In genomic region chr16:88611220-88611821, GRCh38 we compare ENCODE assay signal across 21 cellular contexts. TPM values are rescaled to one million over a fixed set of nuclear protein-coding genes. Genes with fewer than 3 reads are reported as not detected.
DNase-seq lines count a peak whose midpoint lies in the region; ATAC-seq lines count a peak whose summit lies in the region.
"Had no signal": no experiment of that assay in that cellular context is flagged by ENCODE, and none has a peak within 500 bp of the region (broad histone marks: within the 10 kb centered on the region; RNA-seq: fewer than 3 reads in every experiment).

No MANE protein-coding gene starts in this region.

- H3K4me3 ChIP-seq in iPS-15b (ENCODE audit: low read depth, low read length), result peak overlapping the region; percentile 43
- no peak overlapping the region for H3K4me3 ChIP-seq in trophoblast cell (ENCODE audit: low read depth, low read length)
- H3K4me3 ChIP-seq: BLaER1 treated with 17β-estradiol and CSF1 and Interleukin-3, amounts not matched to agents 10 nM and 100 nM; colonic mucosa; SJCRH30 had no signal

- no peak overlapping the region for H3K27ac ChIP-seq in trophoblast cell (ENCODE audit: low read depth, low read length)
- H3K27ac ChIP-seq: BLaER1 treated with 17β-estradiol and CSF1 and Interleukin-3, amounts not matched to agents 10 nM and 100 nM; colonic mucosa; SJCRH30 had no signal

- no peak overlapping the region for H3K14ac ChIP-seq in trophoblast cell (ENCODE audit: low read length)

- H2AFZ ChIP-seq in trophoblast cell (ENCODE audit: insufficient read depth, low read length, poor library complexity), result no peak overlapping the region

- no peak overlapping the region for H3K18ac ChIP-seq in trophoblast cell (ENCODE audit: low read length)

- no peak overlapping the region for H3K4ac ChIP-seq in trophoblast cell (ENCODE audit: low read depth, low read length)

- H3K4me2 ChIP-seq in trophoblast cell (ENCODE audit: low read length), result no peak overlapping the region
- H3K4me2 ChIP-seq: BLaER1 treated with 17β-estradiol and CSF1 and Interleukin-3, amounts not matched to agents 10 nM and 100 nM had no signal

- DNase-seq in ELF-1 (ENCODE audit: low read depth, low spot score) (peak; percentile 52), astrocyte of the hippocampus (ENCODE audit: low read depth, low spot score) (peak; percentile 51), trophoblast cell (no peak), OCI-M2 (lab: John Stamatoyannopoulos, UW; ENCODE audit: unreplicated experiment) (no peak), NCI-H2227 (lab: John Stamatoyannopoulos, UW; ENCODE audit: unreplicated experiment) (no peak), NOMO-1 (lab: John Stamatoyannopoulos, UW; ENCODE audit: unreplicated experiment in 2 of 2) (no peak)
- DNase-seq: activated CD4-positive, alpha-beta T cell treated with anti-CD3 and anti-CD28 coated beads for 4 hours; activated CD8-positive, alpha-beta memory T cell treated with anti-CD3 and anti-CD28 coated beads, Interleukin-2, amount 10 ng/mL, durations not matched to agents 7 days and 5 days; activated naive CD8-positive, alpha-beta T cell treated with anti-CD3 and anti-CD28 coated beads, Interleukin-2, amount 10 ng/mL, durations not matched to agents 7 days and 5 days; Calu3; colonic mucosa; left ventricle myocardium superior; NCI-H1417 treated with DMSO at 0.1 percent for 48 hours; NCI-H524; SJCRH30; stimulated activated CD4-positive, alpha-beta T cell treated with anti-CD3 and anti-CD28 coated beads, Interleukin-12 subunit alpha, Interleukin-12 subunit beta, amount 100 ng/mL, for 4 hours; T-cell had no signal

- no peak for ATAC-seq in HG02588 (IDR thresholded peaks at IDR 0.05; ENCODE audit: unreplicated experiment)
- ATAC-seq: activated CD8-positive, alpha-beta memory T cell treated with anti-CD3 and anti-CD28 coated beads, Interleukin-2, amount 10 ng/mL, durations not matched to agents 7 days and 5 days; left ventricle myocardium superior; T-cell had no signal

- H2AK5ac ChIP-seq in trophoblast cell (ENCODE audit: low read length), result no peak overlapping the region

- WGBS in trophoblast cell (ENCODE audit: extremely low coverage, insufficient coverage, insufficient read length), result no CpG with 5 or more reads among the region's 44 CpGs

- no peak overlapping the region for H2BK120ac ChIP-seq in trophoblast cell (ENCODE audit: insufficient read depth, low read length, poor library complexity)

- no peak overlapping the region for H3K23ac ChIP-seq in trophoblast cell (ENCODE audit: low read length)

- H3K36me3 ChIP-seq in iPS-15b (ENCODE audit: control insufficient read depth, insufficient read depth, low read length) (peaks cover 18% of the 10 kb centered on the region), trophoblast cell (ENCODE audit: control insufficient read depth in 1 of 2, insufficient read depth in 2 of 2, low read length in 2 of 2) (peaks cover 45 to 49% of the 10 kb centered on the region in 2 experiments)
- H3K36me3 ChIP-seq: SJCRH30 had no signal

- H3K79me2 ChIP-seq in trophoblast cell (ENCODE audit: control insufficient read depth, insufficient read depth, low read length, poor library complexity), result no peaks in the 10 kb centered on the region

- peak overlapping the region; percentile 36 for H4K8ac ChIP-seq in trophoblast cell (ENCODE audit: low read depth, low read length)

- no peaks in the 10 kb centered on the region for H3K79me1 ChIP-seq in trophoblast cell (ENCODE audit: low read length)

- no peak overlapping the region for H2BK12ac ChIP-seq in trophoblast cell (ENCODE audit: low read length)

- H3K9me3 ChIP-seq in iPS-15b (ENCODE audit: control insufficient read depth, insufficient read depth, low read length) (no peaks in the 10 kb centered on the region), trophoblast cell (ENCODE audit: insufficient read depth, low read depth, low read length) (no peaks in the 10 kb centered on the region)
- H3K9me3 ChIP-seq: BLaER1 treated with 17β-estradiol and CSF1 and Interleukin-3, amounts not matched to agents 10 nM and 100 nM; colonic mucosa; SJCRH30 had no signal

- H3K27me3 ChIP-seq in iPS-15b (ENCODE audit: control insufficient read depth, insufficient read depth, low read length), result no peaks in the 10 kb centered on the region
- no peaks in the 10 kb centered on the region for H3K27me3 ChIP-seq in trophoblast cell (ENCODE audit: insufficient read depth, low read length)
- H3K27me3 ChIP-seq: BLaER1 treated with 17β-estradiol and CSF1 and Interleukin-3, amounts not matched to agents 10 nM and 100 nM; colonic mucosa; SJCRH30 had no signal

- H3K9ac ChIP-seq in iPS-15b (ENCODE audit: low read depth, low read length) (peak overlapping the region; percentile 41), trophoblast cell (ENCODE audit: low read length) (no peak overlapping the region)
- H3K9ac ChIP-seq: BLaER1 treated with 17β-estradiol and CSF1 and Interleukin-3, amounts not matched to agents 10 nM and 100 nM had no signal

- no peak overlapping the region for H4K91ac ChIP-seq in trophoblast cell (ENCODE audit: low read depth, low read length)

- H4K12ac ChIP-seq in trophoblast cell (ENCODE audit: low read depth, low read length), result no peak overlapping the region

- no peak overlapping the region for H2BK5ac ChIP-seq in trophoblast cell (ENCODE audit: low read depth, low read length, poor library complexity)

- peaks cover 4% of the 10 kb centered on the region for H3K4me1 ChIP-seq in iPS-15b (ENCODE audit: control insufficient read depth, insufficient read depth, low read length)
- H3K4me1 ChIP-seq in trophoblast cell (ENCODE audit: control insufficient read depth in 1 of 2, insufficient read depth in 2 of 2, low read length in 2 of 2), result no peaks in the 10 kb centered on the region
- H3K4me1 ChIP-seq: SJCRH30 had no signal

RNA-seq across cellular contexts. Expression of gene IL17C, which starts 27.1 kb away (rescaled TPM):
- polyA plus RNA-seq in trophoblast cell (2013), result 0.44 and 0.49 TPM in 2 replicates
- polyA plus RNA-seq: IgD-negative memory B cell had no signal

RNA-seq across cellular contexts. Expression of gene CYBA, which starts 39.5 kb away (rescaled TPM):
- polyA plus RNA-seq in trophoblast cell (2013), result 218 TPM in 2 replicates

RNA-seq across cellular contexts. Expression of gene ZC3H18, which starts 41.1 kb away (rescaled TPM):
- 35.5 and 35.7 TPM in 2 replicates for polyA plus RNA-seq in trophoblast cell (2013)

RNA-seq across cellular contexts. Expression of gene MVD, which starts 51.6 kb away (rescaled TPM):
- 102 and 109 TPM in 2 replicates for polyA plus RNA-seq in trophoblast cell (2013)

Comparison
In these comparisons a context has a peak if more than half of its experiments do, and no peak if none do; other contexts are left out.
1. DNase-seq: peak in ELF-1 (single experiment) and astrocyte of the hippocampus (single experiment); none in trophoblast cell (0 of 2), OCI-M2 (single experiment), NCI-H2227 (single experiment) and NOMO-1 (0 of 2).